In genomic region chr2:37851828-37852584, GRCh38 we compare ENCODE assay signal across 9 cellular contexts.
DNase-seq lines count a peak whose midpoint lies in the region; ATAC-seq, FAIRE-seq and TF ChIP-seq lines count a peak whose summit lies in the region.
"Had no signal": no experiment of that assay in that cellular context is flagged by ENCODE, and none has a peak within 500 bp of the region (broad histone marks: within the 10 kb centered on the region; RNA-seq: fewer than 3 reads in every experiment).

No MANE protein-coding gene starts in this region.

- H3K27me3 ChIP-seq in esophagus squamous epithelium (peaks cover 0 to 8% (median 0%) of the 10 kb centered on the region in 4 donors), small intestine (ENCODE audit: control insufficient read depth in 2 of 2, insufficient read depth in 2 of 2, low read length in 2 of 2) (no peaks in the 10 kb centered on the region)

- no peaks in the 10 kb centered on the region for H3K36me3 ChIP-seq in esophagus squamous epithelium
- no peaks in the 10 kb centered on the region for H3K36me3 ChIP-seq in small intestine (ENCODE audit: control insufficient read depth in 2 of 2, insufficient read depth in 2 of 2, low read length in 2 of 2)

- peak; percentile 66 for DNase-seq in GM10248 (ENCODE audit: extremely low spot score)
- no peak for DNase-seq in esophagus squamous epithelium (lab: John Stamatoyannopoulos, UW)
- no peak for DNase-seq in small intestine
- DNase-seq in NCI-H510A (lab: John Stamatoyannopoulos, UW), result no peak
- no peak for DNase-seq in SIG-M5 (lab: John Stamatoyannopoulos, UW)
- DNase-seq in D721Med (ENCODE audit: insufficient read length, low spot score), result no peak
- DNase-seq: activated CD4-positive, alpha-beta T cell treated with anti-CD3 and anti-CD28 coated beads for 1 hour had no signal

- CTCF ChIA-PET in GM10248 (lab: Yijun Ruan, JAX), result interaction anchor here (0.8 to 4.2 kb wide), 8 partner anchors 16 to 456 kb away, joined by 3 to 27 read pairs (median 8); no protein-coding TSS in a partner anchor

- ATAC-seq in GM19452 (IDR thresholded peaks at IDR 0.05; ENCODE audit: unreplicated experiment) (peak; percentile 70), HG03175 (IDR thresholded peaks at IDR 0.05; ENCODE audit: unreplicated experiment) (peak; percentile 76)

- H3K4me3 ChIP-seq in esophagus squamous epithelium (no peak overlapping the region), small intestine (ENCODE audit: low read depth in 1 of 2, low read length in 2 of 2) (no peak overlapping the region)

- no peak for TF ChIP-seq CTCF in GM10248 (IDR thresholded peaks at IDR 0.05; ENCODE audit: control extremely low read depth, extremely low read depth, low read depth, missing control alignments)
- no peak for TF ChIP-seq CTCF in esophagus squamous epithelium (IDR thresholded peaks at IDR 0.05)
- TF ChIP-seq CTCF in D721Med (IDR thresholded peaks at IDR 0.05; ENCODE audit: insufficient read depth, missing control alignments), result no peak

- intact Hi-C loops in esophagus squamous epithelium (cut with DNase I), result no loop called here

- H3K27ac ChIP-seq in esophagus squamous epithelium, result peak overlapping the region in 3 of 4 donors; percentile 23 to 52 (median 45)
- H3K27ac ChIP-seq in small intestine (ENCODE audit: low read depth in 1 of 2, low read length in 1 of 2), result peak overlapping the region in 1 of 2 donors; percentile 9

- POLR2A ChIA-PET in GM10248 (lab: Yijun Ruan, JAX), result interaction anchor here (0.7 to 1.0 kb wide), 2 partner anchors 437 to 899 kb away, joined by 3 read pairs; partner anchors contain the start of gene SRSF7

- H3K9me3 ChIP-seq in esophagus squamous epithelium (no peaks in the 10 kb centered on the region), small intestine (ENCODE audit: control insufficient read depth, low read depth) (no peaks in the 10 kb centered on the region)

- TF ChIP-seq POLR2A in esophagus squamous epithelium (IDR thresholded peaks at IDR 0.05), result no peak

- FAIRE-seq in small intestine (lab: Jason Lieb, UNC), result no peak
- no peak for FAIRE-seq in D721Med (lab: Jason Lieb, UNC)

- 57 to 64% methylated on average over 3 of the region's 3 CpGs for WGBS in esophagus squamous epithelium, 2 donors
- 51 to 71% (median 63%) methylated on average over 3 of the region's 3 CpGs for WGBS in small intestine, 3 donors

- peaks cover 10 to 32% (median 19%) of the 10 kb centered on the region in 3 donors for H3K4me1 ChIP-seq in esophagus squamous epithelium
- H3K4me1 ChIP-seq in small intestine (ENCODE audit: control insufficient read depth in 2 of 2, insufficient read depth in 1 of 2, low read depth in 1 of 2, low read length in 1 of 2), result peaks cover 0 to 5% of the 10 kb centered on the region in 2 donors
